ENCODE assay signal across 8 cellular contexts in genomic region chr11:58578136-58578634, GRCh38. TPM values are rescaled to one million over a fixed set of nuclear protein-coding genes. Genes with fewer than 3 reads are reported as not detected.
DNase-seq lines count a peak whose midpoint lies in the region; ATAC-seq and TF ChIP-seq lines count a peak whose summit lies in the region.

No MANE protein-coding gene starts in this region.

- H3K4me1 Mint-ChIP-seq in activated naive CD4-positive, alpha-beta T cell treated with anti-CD3 and anti-CD28 coated beads, Interleukin-2, amount 50 U/mL, for 24 hours, result peaks cover 69% of the 10 kb centered on the region

- H3K4me3 Mint-ChIP-seq in activated naive CD4-positive, alpha-beta T cell treated with anti-CD3 and anti-CD28 coated beads, Interleukin-2, amount 50 U/mL, for 24 hours, result peak overlapping the region; percentile 100

- peak; percentile 60 for DNase-seq in GM13977 (ENCODE audit: low spot score)
- DNase-seq in NB4 (ENCODE audit: low read depth), result peak; percentile 96
- DNase-seq in SK-N-DZ (ENCODE audit: low spot score), result peak; percentile 98
- DNase-seq in stromal cell of bone marrow (ENCODE audit: low read depth), result peak; percentile 98

- no peaks in the 10 kb centered on the region for H3K9me3 Mint-ChIP-seq in activated naive CD4-positive, alpha-beta T cell treated with anti-CD3 and anti-CD28 coated beads, Interleukin-2, amount 50 U/mL, for 24 hours

- WGBS in gastroesophageal sphincter (ENCODE audit: low coverage in 1 of 2), 2 donors, result 0 to 1% methylated on average over 7 to 16 of the region's 33 CpGs

- H3K36me3 ChIP-seq in gastroesophageal sphincter (no peaks in the 10 kb centered on the region), neuron (ENCODE audit: insufficient read depth, low read length) (no peaks in the 10 kb centered on the region)

- no peak for TF ChIP-seq POLR2A in NB4 (IDR thresholded peaks at IDR 0.05; ENCODE audit: extremely low read depth, insufficient read length)
- TF ChIP-seq POLR2A in gastroesophageal sphincter (IDR thresholded peaks at IDR 0.05), result no peak

- peaks cover 21% of the 10 kb centered on the region for H3K36me3 Mint-ChIP-seq in activated naive CD4-positive, alpha-beta T cell treated with anti-CD3 and anti-CD28 coated beads, Interleukin-2, amount 50 U/mL, for 24 hours

- TF ChIP-seq EP300 in gastroesophageal sphincter (IDR thresholded peaks at IDR 0.05), result no peak

- no peaks in the 10 kb centered on the region for H3K27me3 Mint-ChIP-seq in activated naive CD4-positive, alpha-beta T cell treated with anti-CD3 and anti-CD28 coated beads, Interleukin-2, amount 50 U/mL, for 24 hours

- peak; percentile 82 for ATAC-seq in gastroesophageal sphincter
- ATAC-seq in GM21786 (IDR thresholded peaks at IDR 0.05; ENCODE audit: unreplicated experiment), result no peak

- H3K4me3 ChIP-seq in NB4 (ENCODE audit: low read depth, low read length) (peak overlapping the region; percentile 74), gastroesophageal sphincter (peak overlapping the region; percentile 78 to 84), neuron (ENCODE audit: low read length) (peak overlapping the region; percentile 95)

- H3K27ac Mint-ChIP-seq in activated naive CD4-positive, alpha-beta T cell treated with anti-CD3 and anti-CD28 coated beads, Interleukin-2, amount 50 U/mL, for 24 hours, result peak overlapping the region; percentile 100

- H3K27me3 ChIP-seq in gastroesophageal sphincter (no peaks in the 10 kb centered on the region), neuron (ENCODE audit: insufficient read depth, low read length) (no peaks in the 10 kb centered on the region)

- in situ Hi-C loops in GM13977 (cut with MboI; ENCODE audit: low pct_unique_long_range_greater_than_20kb, low sequenced_read_pairs, unreplicated experiment), result no loop called here

- no peak for TF ChIP-seq CTCF in GM13977 (IDR thresholded peaks at IDR 0.05; ENCODE audit: extremely low read depth, insufficient read depth, missing control alignments)
- TF ChIP-seq CTCF in NB4 (IDR thresholded peaks at IDR 0.05; ENCODE audit: low read depth, low read length), result no peak
- no peak for TF ChIP-seq CTCF in gastroesophageal sphincter (IDR thresholded peaks at IDR 0.05)

- H2AFZ ChIP-seq in neuron (ENCODE audit: low read depth, low read length), result peak overlapping the region; percentile 76

- H3K9me3 ChIP-seq in gastroesophageal sphincter (no peaks in the 10 kb centered on the region), neuron (ENCODE audit: low read length) (no peaks in the 10 kb centered on the region)

- H3K4me1 ChIP-seq in gastroesophageal sphincter (peaks cover 10 to 72% (median 18%) of the 10 kb centered on the region in 3 donors), neuron (ENCODE audit: insufficient read depth, low read length) (peaks cover 21% of the 10 kb centered on the region)

- peak overlapping the region; percentile 96 to 100 (median 99) for H3K27ac ChIP-seq in gastroesophageal sphincter

RNA-seq across cellular contexts. Expression of gene ZFP91, which starts 0.7 kb away (rescaled TPM):
- polyA plus RNA-seq in SK-N-DZ (2014; cell fraction: cytosol; rRNA removed), result 31.9 and 34.6 TPM in 2 replicates
- 31.5 and 38.6 TPM in 2 replicates for polyA plus RNA-seq in SK-N-DZ (2014; cell fraction: nucleus; rRNA removed)
- 10 to 100 TPM; 64.9 to 94.8 (median 89.7) TPM for total RNA-seq in gastroesophageal sphincter

RNA-seq across cellular contexts. Expression of gene LPXN, which starts 2.5 kb away (rescaled TPM):
- 1.8 TPM in 2 replicates for polyA plus RNA-seq in SK-N-DZ (2014; cell fraction: cytosol; rRNA removed)
- 6.1 and 6.5 TPM in 2 replicates for polyA plus RNA-seq in SK-N-DZ (2014; cell fraction: nucleus; rRNA removed)
- 1 to 10 TPM; 4.7 to 5.4 (median 5.3) TPM for total RNA-seq in gastroesophageal sphincter

RNA-seq across cellular contexts. Expression of gene CNTF, which starts 44.3 kb away (rescaled TPM):
- 0.66 and 1.2 TPM in 2 replicates for polyA plus RNA-seq in SK-N-DZ (2014; cell fraction: cytosol; rRNA removed)
- polyA plus RNA-seq in SK-N-DZ (2014; cell fraction: nucleus; rRNA removed), result 2.5 and 7.0 TPM in 2 replicates
- 1 to 10 TPM; 1.2 to 2.4 (median 1.6) TPM for total RNA-seq in gastroesophageal sphincter
